In the genomic region with DNA sequence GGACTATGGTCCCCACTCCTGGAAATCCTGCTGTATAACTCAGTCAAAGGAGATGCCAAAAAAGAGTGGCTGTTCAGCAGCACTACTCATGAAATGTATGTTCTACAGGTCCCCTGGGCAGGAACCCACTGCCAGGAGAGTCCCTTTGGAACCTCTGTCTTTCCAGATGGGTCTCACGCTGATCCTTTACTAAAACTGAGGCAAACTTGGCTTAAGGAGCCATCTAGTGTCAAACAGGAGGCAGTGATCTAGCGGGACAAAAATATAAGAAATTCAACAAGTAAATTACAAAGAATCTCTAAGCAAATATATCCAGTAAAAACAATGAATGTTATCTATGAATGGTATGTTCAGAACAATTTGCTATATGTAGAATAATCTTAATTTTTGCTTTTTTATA, we compare ENCODE assay signal across 18 cellular contexts.
DNase-seq lines count a peak whose midpoint lies in the region; ATAC-seq and TF ChIP-seq lines count a peak whose summit lies in the region.
"Had no signal": no experiment of that assay in that cellular context is flagged by ENCODE, and none has a peak within 500 bp of the region (broad histone marks: within the 10 kb centered on the region; RNA-seq: fewer than 3 reads in every experiment).

No MANE protein-coding gene starts in this region.

- H3K9ac ChIP-seq in endodermal cell (ENCODE audit: extremely low read depth, low read length, poor library complexity, severe bottlenecking) = no peak overlapping the region

- H3K27ac Mint-ChIP-seq in endodermal cell (no peak overlapping the region), type B pancreatic cell (no peak overlapping the region)
- H3K27ac Mint-ChIP-seq in effector memory CD8-positive, alpha-beta T cell = no peak overlapping the region

- peak; percentile 54 for DNase-seq in SIG-M5 treated with dmso at 0.1 percent for 504 hours (lab: John Stamatoyannopoulos, UW; ENCODE audit: unreplicated experiment)
- DNase-seq in SIG-M5 (lab: John Stamatoyannopoulos, UW) = no peak
- peak; percentile 26 for DNase-seq in NCI-H69 (lab: John Stamatoyannopoulos, UW)
- peak; percentile 50 for DNase-seq in endodermal cell
- no peak for DNase-seq in type B pancreatic cell (ENCODE audit: extremely low spot score, unreplicated experiment)
- DNase-seq in effector memory CD8-positive, alpha-beta T cell = no peak
- DNase-seq in NOMO-1 treated with dmso at 0.1 percent for 144 hours (lab: John Stamatoyannopoulos, UW; ENCODE audit: unreplicated experiment) = no peak
- DNase-seq: activated CD8-positive, alpha-beta memory T cell treated with anti-CD3 and anti-CD28 coated beads for 24 hours; activated effector memory CD4-positive, alpha-beta T cell treated with anti-CD3 and anti-CD28 coated beads, Interleukin-2, amount 50 U/mL, for 16 hours; Calu3; NCI-H1694; NCI-H524; ovary; Right ventricle myocardium superior; spleen had no signal

- no peak overlapping the region for H3K4me3 ChIP-seq in endodermal cell (ENCODE audit: low read length)
- H3K4me3 ChIP-seq: A549, K562, ovary, spleen had no signal

- no peaks in the 10 kb centered on the region for H3K27me3 ChIP-seq in endodermal cell (ENCODE audit: control insufficient read depth, insufficient read depth, low read length, poor library complexity, severe bottlenecking)
- H3K27me3 ChIP-seq: ovary, spleen had no signal

- H3K9me3 ChIP-seq in endodermal cell (ENCODE audit: control insufficient read depth, low read length) = peaks cover 8% of the 10 kb centered on the region
- H3K9me3 ChIP-seq: A549, ovary, spleen had no signal

- no peak overlapping the region for H3K4me3 Mint-ChIP-seq in endodermal cell
- H3K4me3 Mint-ChIP-seq in type B pancreatic cell = no peak overlapping the region
- H3K4me3 Mint-ChIP-seq in effector memory CD8-positive, alpha-beta T cell = no peak overlapping the region

- 67 to 77% methylated on average over 1 to 2 of the region's 2 CpGs for WGBS in endodermal cell (ENCODE audit: insufficient coverage in 1 of 2, insufficient read length in 1 of 2), 2 experiments

- H3K9me3 Mint-ChIP-seq in endodermal cell (peaks cover 6% of the 10 kb centered on the region), type B pancreatic cell (no peaks in the 10 kb centered on the region)
- H3K9me3 Mint-ChIP-seq in effector memory CD8-positive, alpha-beta T cell = no peaks in the 10 kb centered on the region

- H3K4me1 ChIP-seq in endodermal cell (ENCODE audit: control insufficient read depth, insufficient read depth, low read length) = no peaks in the 10 kb centered on the region
- H3K4me1 ChIP-seq: A549, spleen had no signal

- no peaks in the 10 kb centered on the region for H3K4me1 Mint-ChIP-seq in endodermal cell
- no peaks in the 10 kb centered on the region for H3K4me1 Mint-ChIP-seq in type B pancreatic cell (ENCODE audit: unreplicated experiment)
- H3K4me1 Mint-ChIP-seq in effector memory CD8-positive, alpha-beta T cell (ENCODE audit: low read depth in 2 of 2) = no peaks in the 10 kb centered on the region

- TF ChIP-seq CTCF in endodermal cell (conservative IDR thresholded peaks at IDR 0.05) (peak; percentile 74), type B pancreatic cell (conservative IDR thresholded peaks at IDR 0.05) (peak; percentile 38)

- ATAC-seq in effector memory CD8-positive, alpha-beta T cell (replicated peaks) = no peak
- ATAC-seq in GM21367 (IDR thresholded peaks at IDR 0.05; ENCODE audit: unreplicated experiment) = no peak
- ATAC-seq: A549, K562 had no signal

- H3K36me3 ChIP-seq in endodermal cell (ENCODE audit: control insufficient read depth, insufficient read depth, low read length) = no peaks in the 10 kb centered on the region
- H3K36me3 ChIP-seq: ovary, spleen had no signal

- no peak overlapping the region for H3K27ac ChIP-seq in endodermal cell (ENCODE audit: low read depth, low read length)
- H3K27ac ChIP-seq: A549, ovary, spleen had no signal

- no peaks in the 10 kb centered on the region for H3K36me3 Mint-ChIP-seq in endodermal cell (ENCODE audit: low read depth)
- no peaks in the 10 kb centered on the region for H3K36me3 Mint-ChIP-seq in type B pancreatic cell
- H3K36me3 Mint-ChIP-seq in effector memory CD8-positive, alpha-beta T cell (ENCODE audit: insufficient read depth) = no peaks in the 10 kb centered on the region

- H3K27me3 Mint-ChIP-seq in endodermal cell (ENCODE audit: insufficient read depth) = no peaks in the 10 kb centered on the region
- no peaks in the 10 kb centered on the region for H3K27me3 Mint-ChIP-seq in type B pancreatic cell
- no peaks in the 10 kb centered on the region for H3K27me3 Mint-ChIP-seq in effector memory CD8-positive, alpha-beta T cell

Comparison
In these comparisons a context has a peak if more than half of its experiments do, and no peak if none do; other contexts are left out.
1. DNase-seq: peak in SIG-M5 treated with dmso at 0.1 percent for 504 hours (single experiment), NCI-H69 (single experiment) and endodermal cell (single experiment); none in SIG-M5 (single experiment), type B pancreatic cell (single experiment), effector memory CD8-positive, alpha-beta T cell (0 of 3) and NOMO-1 treated with dmso at 0.1 percent for 144 hours (single experiment).